ENCODE assay signal across 8 cellular contexts in the genomic region with DNA sequence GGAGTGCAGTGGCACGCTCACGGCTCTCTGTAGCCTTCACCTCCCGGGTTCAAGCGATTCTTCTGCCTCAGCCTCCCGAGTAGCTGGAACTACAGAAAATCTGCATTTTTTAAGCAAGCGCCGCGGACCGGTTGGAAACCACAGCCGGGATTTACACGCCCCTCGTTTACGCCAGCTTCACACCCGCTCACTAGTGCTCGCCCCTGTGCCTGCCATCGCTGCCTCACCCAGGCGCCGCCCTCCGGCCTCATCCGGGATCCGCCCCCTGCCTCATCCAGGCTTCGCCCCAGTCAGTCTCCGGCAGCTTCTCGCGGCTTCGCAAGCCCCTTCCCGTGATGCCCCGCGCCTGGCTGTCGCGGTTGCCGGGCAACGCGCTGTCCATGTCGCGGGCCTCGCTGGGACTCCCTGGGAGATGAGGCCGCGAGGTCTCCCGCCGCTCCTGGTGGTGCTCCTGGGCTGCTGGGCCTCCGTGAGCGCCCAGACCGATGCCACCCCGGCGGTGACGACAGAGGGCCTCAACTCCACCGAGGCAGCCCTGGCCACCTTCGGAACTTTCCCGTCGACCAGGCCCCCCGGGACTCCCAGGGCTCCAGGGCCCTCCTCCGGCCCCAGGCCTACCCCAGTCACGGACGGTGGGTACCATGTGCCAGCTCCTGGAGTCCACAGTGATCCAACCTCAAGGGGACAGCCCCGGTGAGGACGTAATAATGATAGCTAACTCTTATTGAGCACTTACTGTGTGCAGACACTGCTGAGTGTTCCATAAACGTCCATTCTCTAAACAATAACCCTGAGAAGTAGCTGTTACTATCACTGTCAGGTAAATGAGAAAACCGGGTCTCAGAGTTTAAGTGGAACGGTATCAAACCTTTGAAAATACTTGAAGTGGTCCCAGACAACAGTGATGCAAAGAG. TPM values are rescaled to one million over a fixed set of nuclear protein-coding genes. Genes with fewer than 3 reads are reported as not detected.
DNase-seq lines count a peak whose midpoint lies in the region; ATAC-seq and TF ChIP-seq lines count a peak whose summit lies in the region.

Gene TCTN1 (plus strand): TSS at position 359 of the 914 bp plus-strand sequence. CDS start 54 bp downstream, at position 413.

- H3K9me2 ChIP-seq in OCI-LY7 (ENCODE audit: insufficient read depth, low read length), result no peaks in the 10 kb centered on the region

- peak within 1 kb of the TSS; percentile 80 for H3K56ac ChIP-seq in IMR-90 (ENCODE audit: extremely low read depth, insufficient read depth, low read length)

- H2BK20ac ChIP-seq in IMR-90 (ENCODE audit: low read depth, low read length), result peak within 1 kb of the TSS; percentile 20; the same call in 1 of the 2 replicates

- H2AK9ac ChIP-seq in IMR-90 (replicated peaks; ENCODE audit: low read depth, low read length, poor library complexity), result peak within 1 kb of the TSS; percentile 34

- no peak for TF ChIP-seq RAD21 in IMR-90 (IDR thresholded peaks at IDR 0.05; ENCODE audit: low read length)

- H3K79me2 ChIP-seq in OCI-LY7 (ENCODE audit: insufficient read depth, low read depth, low read length), result no peaks in the 10 kb centered on the region

- peak within 1 kb of the TSS; percentile 87 for H3K9ac ChIP-seq in IMR-90 (ENCODE audit: low read depth, low read length)

- H4K91ac ChIP-seq in IMR-90 (ENCODE audit: insufficient read depth, low read depth, low read length), result 0 out of 2 replicates have a peak within 1 kb of the TSS, but pooled peaks have one; percentile 39

- H3K9me3 ChIP-seq in IMR-90 (ENCODE audit: control insufficient read depth, insufficient read depth, low read length) (no peaks in the 10 kb centered on the region), OCI-LY7 (ENCODE audit: low read length) (no peaks in the 10 kb centered on the region)

- peak within 1 kb of the TSS; percentile 64 for H3K4me3 ChIP-seq in IMR-90 (ENCODE audit: insufficient read depth, low read depth, low read length)
- H3K4me3 ChIP-seq in OCI-LY7 (ENCODE audit: low read depth, low read length, poor library complexity, severe bottlenecking), result peak within 1 kb of the TSS; percentile 73

- no peak within 1 kb of the TSS; the same call in 2 of the 3 replicates for H2BK15ac ChIP-seq in IMR-90 (ENCODE audit: low read depth, low read length)

- peak within 1 kb of the TSS; percentile 88 for H3K14ac ChIP-seq in IMR-90 (replicated peaks; ENCODE audit: low read depth, low read length)

- intact Hi-C loops in IMR-90 (cut with micrococcal nuclease), result loop anchor here (1.0 to 5.0 kb wide), 2 partner anchors 128 to 212 kb away; partner anchors contain the start of gene PPP1CC
- intact Hi-C loops in OCI-LY7 (cut with micrococcal nuclease; ENCODE audit: unreplicated experiment), result no loop called here

- DNase-seq in DMS 273 treated with DMSO at 0.1 percent for 48 hours (lab: John Stamatoyannopoulos, UW) (peak; percentile 82), IMR-90 (peak; percentile 91), OCI-LY7 (ENCODE audit: low spot score) (peak; percentile 95), activated T-cell treated with anti-CD3 and anti-CD28 coated beads for 4 hours (peak; percentile 92), epidermal melanocyte (ENCODE audit: insufficient read length, low spot score) (peak; percentile 97), middle frontal gyrus (ENCODE audit: extremely low spot score, low spot score) (peak; percentile 93)
- peak; percentile 89 to 92 for DNase-seq in stimulated activated CD8-positive, alpha-beta memory T cell treated with anti-CD3 and anti-CD28 coated beads, Interleukin-2, amount 100 ng/mL, for 1 hour (ENCODE audit: low read depth in 2 of 2)

- H2AFZ ChIP-seq in IMR-90 (replicated peaks; ENCODE audit: low read length, poor library complexity), result peak within 1 kb of the TSS; percentile 99
- peak within 1 kb of the TSS; percentile 88 for H2AFZ ChIP-seq in OCI-LY7 (ENCODE audit: low read length)

- in situ Hi-C loops in IMR-90 (cut with MboI; ENCODE audit: low sequenced_read_pairs), result loop anchor here (10.0 kb wide), 1 partner anchor 271 kb away; no protein-coding TSS in a partner anchor

- no peak within 1 kb of the TSS for H2AK5ac ChIP-seq in IMR-90 (ENCODE audit: low read depth, low read length)

- no peaks in the 10 kb centered on the region for H4K20me1 ChIP-seq in IMR-90 (ENCODE audit: insufficient read depth, low read length)
- no peaks in the 10 kb centered on the region for H4K20me1 ChIP-seq in OCI-LY7 (ENCODE audit: insufficient read depth, low read length)

- BruUV-seq in IMR-90 (replicated peaks; lab: Mats Ljungman, UMichigan) (no TSS peak), OCI-LY7 (replicated peaks; lab: Mats Ljungman, UMichigan) (no TSS peak)

- peak within 1 kb of the TSS; percentile 58; the same call in 1 of the 2 replicates for H2BK120ac ChIP-seq in IMR-90 (ENCODE audit: low read depth, low read length)

- H3K79me1 ChIP-seq in IMR-90 (ENCODE audit: low read depth in 1 of 2, low read length in 2 of 2), result peaks cover 5 to 7% of the 10 kb centered on the region in 2 experiments

- H3K27me3 ChIP-seq in IMR-90 (ENCODE audit: control insufficient read depth, insufficient read depth, low read length), result no peaks in the 10 kb centered on the region

- H3K36me3 ChIP-seq in IMR-90 (ENCODE audit: control insufficient read depth, insufficient read depth, low read length) (peaks cover 2% of the 10 kb centered on the region; the same call in 1 of the 2 replicates), OCI-LY7 (ENCODE audit: insufficient read depth, low read length) (no peaks in the 10 kb centered on the region)

- no peaks in the 10 kb centered on the region for H3K9me1 ChIP-seq in IMR-90 (ENCODE audit: insufficient read depth, low read length)

- POLR2A ChIA-PET in IMR-90 (lab: Charles Lee; ENCODE audit: unreplicated experiment) (interaction anchor here (0.6 kb wide), 1 partner anchor 216 kb away, joined by 8 read pairs; no protein-coding TSS in a partner anchor), OCI-LY7 (lab: Charles Lee) (interaction anchor here (0.7 to 3.2 kb wide), 14 partner anchors 8 to 148 kb away, joined by 3 to 20 read pairs (median 4); partner anchors contain the start of gene FAM216A)

- no peaks in the 10 kb centered on the region for H3K4me1 ChIP-seq in IMR-90 (ENCODE audit: control insufficient read depth, insufficient read depth, low read length)
- H3K4me1 ChIP-seq in OCI-LY7 (ENCODE audit: insufficient read depth, low read length, poor library complexity, severe bottlenecking), result peaks cover 58% of the 10 kb centered on the region

- TF ChIP-seq POLR2A in IMR-90 (IDR thresholded peaks at IDR 0.05; ENCODE audit: low read depth, low read length), result peak; percentile 62; the same call in 1 of the 2 replicates

- H3K23ac ChIP-seq in IMR-90 (ENCODE audit: low read depth, low read length), result peak within 1 kb of the TSS; percentile 73; the same call in 1 of the 2 replicates

- H4K8ac ChIP-seq in IMR-90 (ENCODE audit: low read depth in 2 of 2, low read length in 2 of 2), result peak within 1 kb of the TSS; percentile 94 to 99

- WGBS in IMR-90 (ENCODE audit: extremely low coverage in 2 of 2, insufficient read length in 1 of 2), 2 experiments, result 2% methylated on average over 41 of the region's 60 CpGs; no CpG with 5 or more reads in 1 of the 2 experiments

- peak within 1 kb of the TSS; percentile 93 for H3K4me2 ChIP-seq in IMR-90 (ENCODE audit: low read depth, low read length)
- H3K4me2 ChIP-seq in OCI-LY7 (ENCODE audit: low read length), result peak within 1 kb of the TSS; percentile 92

- peak; percentile 87 for ATAC-seq in GM21528 (IDR thresholded peaks at IDR 0.05; ENCODE audit: low FRiP score, unreplicated experiment)
- peak; percentile 100 for ATAC-seq in IMR-90 (ENCODE audit: low read depth)

- H2BK5ac ChIP-seq in IMR-90 (ENCODE audit: low read depth, low read length, poor library complexity, severe bottlenecking), result no peak within 1 kb of the TSS

- peak within 1 kb of the TSS; percentile 82 for H4K5ac ChIP-seq in IMR-90 (ENCODE audit: low read depth, low read length)

- H3K27ac ChIP-seq in IMR-90 (ENCODE audit: insufficient read depth, low read length), result peak within 1 kb of the TSS; percentile 56
- H3K27ac ChIP-seq in OCI-LY7 (ENCODE audit: low read depth, low read length, poor library complexity, severe bottlenecking), result peak within 1 kb of the TSS; percentile 20

- peak within 1 kb of the TSS; percentile 82 for H3K4ac ChIP-seq in IMR-90 (ENCODE audit: low read depth, low read length)

- TF ChIP-seq CTCF in IMR-90 (conservative IDR thresholded peaks at IDR 0.05; ENCODE audit: low read depth, low read length), result no peak
- no peak for TF ChIP-seq CTCF in OCI-LY7 (conservative IDR thresholded peaks at IDR 0.05; ENCODE audit: low read length)

- dilution Hi-C loops in IMR-90 (cut with HindIII; ENCODE audit: low sequenced_read_pairs, unreplicated experiment), result no loop called here

- CTCF ChIA-PET in IMR-90 (lab: Yijun Ruan, JAX) (interaction anchor here (0.7 to 0.8 kb wide), 2 partner anchors 10 to 12 kb away, joined by 3 read pairs; no protein-coding TSS in a partner anchor), OCI-LY7 (lab: Charles Lee; ENCODE audit: unreplicated experiment) (interaction anchor here (0.6 to 1.0 kb wide), 2 partner anchors 18 to 56 kb away, joined by 3 to 4 read pairs; no protein-coding TSS in a partner anchor)

- H3K18ac ChIP-seq in IMR-90 (ENCODE audit: low read depth, low read length), result no peak within 1 kb of the TSS

TF ChIP-seq in IMR-90, 13 proteins besides CTCF, POLR2A, EP300 and RAD21:
- TF ChIP-seq RFX5 (IDR thresholded peaks at IDR 0.05; ENCODE audit: low read depth, low read length) (no peak), MAZ (IDR thresholded peaks at IDR 0.05; ENCODE audit: borderline replicate concordance, low read depth, low read length) (peak; percentile 46; the same call in 1 of the 2 replicates), MXI1 (IDR thresholded peaks at IDR 0.05; ENCODE audit: borderline replicate concordance, low read depth, low read length) (peak; percentile 87; the same call in 1 of the 2 replicates)
TF ChIP-seq in IMR-90: peak in this region for 2.

RNA-seq across cellular contexts. Expression of gene TCTN1, which starts in this region (rescaled TPM):
- total RNA-seq in IMR-90 (2012; rRNA removed) (11.1 and 11.7 TPM in 2 replicates), OCI-LY7 (2022) (19.9 and 21.0 TPM in 2 replicates)
- 17.5 and 18.8 TPM in 2 replicates for polyA plus RNA-seq in IMR-90 (2012; rRNA removed)
- polyA plus RNA-seq in IMR-90 (2012; cell fraction: cytosol; rRNA removed), result 16.9 and 18.3 TPM in 2 replicates
- polyA plus RNA-seq in IMR-90 (2012; cell fraction: nucleus; rRNA removed; ENCODE audit: low replicate concordance), result 37.6 and 52.8 TPM in 2 replicates
- 4.0 and 8.7 TPM in 2 replicates for total RNA-seq in OCI-LY7 (2014; rRNA removed; shearing (Covaris generic))

Comparison
In these comparisons a context has a peak if more than half of its experiments do, and no peak if none do; other contexts are left out.
1. Peak in every context shown above with its lines: DNase-seq, ATAC-seq, H3K4me3 ChIP-seq and H3K27ac ChIP-seq.